ENCODE assay signal across 1 cellular context in genomic region chr19:4390017-4390861, GRCh38.
A peak's percentile ranks its signal among the peaks of the same experiment; 100 is the strongest.
TF ChIP-seq lines count a peak whose summit lies in the region.

No MANE protein-coding gene starts in this region.

TF ChIP-seq in HEK293, 187 proteins besides CTCF, POLR2A, EP300 and RAD21 (continued from another document and continues in another):
- TF ChIP-seq, protein P1, sequence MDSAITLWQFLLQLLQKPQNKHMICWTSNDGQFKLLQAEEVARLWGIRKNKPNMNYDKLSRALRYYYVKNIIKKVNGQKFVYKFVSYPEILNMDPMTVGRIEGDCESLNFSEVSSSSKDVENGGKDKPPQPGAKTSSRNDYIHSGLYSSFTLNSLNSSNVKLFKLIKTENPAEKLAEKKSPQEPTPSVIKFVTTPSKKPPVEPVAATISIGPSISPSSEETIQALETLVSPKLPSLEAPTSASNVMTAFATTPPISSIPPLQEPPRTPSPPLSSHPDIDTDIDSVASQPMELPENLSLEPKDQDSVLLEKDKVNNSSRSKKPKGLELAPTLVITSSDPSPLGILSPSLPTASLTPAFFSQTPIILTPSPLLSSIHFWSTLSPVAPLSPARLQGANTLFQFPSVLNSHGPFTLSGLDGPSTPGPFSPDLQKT (IDR thresholded peaks at IDR 0.05; ENCODE audit: borderline replicate concordance, low read depth, low read length) = no peak
- TF ChIP-seq ZNF830 (tag by site-specific recombination; IDR thresholded peaks at IDR 0.05; ENCODE audit: low read depth) (no peak), ZNF404 (tag by site-specific recombination; IDR thresholded peaks at IDR 0.05) (no peak), HOXC10 (CRISPR knock-in tag; IDR thresholded peaks at IDR 0.05) (no peak), ZNF10 (tag by site-specific recombination; IDR thresholded peaks at IDR 0.05) (no peak), ZNF112 (tag by site-specific recombination; IDR thresholded peaks at IDR 0.05) (no peak), ZNF121 (tag by site-specific recombination; IDR thresholded peaks at IDR 0.05) (no peak), ZNF266 (tag by site-specific recombination; IDR thresholded peaks at IDR 0.05; ENCODE audit: low read depth) (no peak), IKZF3 (tag by site-specific recombination; IDR thresholded peaks at IDR 0.05) (peak; percentile 49; the same call in 1 of the 2 replicates), ZNF548 (tag by site-specific recombination; IDR thresholded peaks at IDR 0.05) (no peak), GFI1B (tag by site-specific recombination; IDR thresholded peaks at IDR 0.05) (no peak), ZNF837 (tag by site-specific recombination; IDR thresholded peaks at IDR 0.05) (no peak), GLIS1 (tag by site-specific recombination; IDR thresholded peaks at IDR 0.05) (peak; percentile 26; the same call in 1 of the 2 replicates), ZNF138 (tag by site-specific recombination; IDR thresholded peaks at IDR 0.05; ENCODE audit: borderline replicate concordance) (no peak), KLF17 (tag by site-specific recombination; IDR thresholded peaks at IDR 0.05) (no peak), ZNF664 (tag by site-specific recombination; IDR thresholded peaks at IDR 0.05) (no peak), ZNF16 (tag by site-specific recombination; IDR thresholded peaks at IDR 0.05; ENCODE audit: low read depth) (no peak), ZNF560 (tag by site-specific recombination; IDR thresholded peaks at IDR 0.05; ENCODE audit: borderline replicate concordance) (no peak), ZFP37 (tag by site-specific recombination; IDR thresholded peaks at IDR 0.05) (no peak), MEIS1 (CRISPR knock-in tag; IDR thresholded peaks at IDR 0.05; ENCODE audit: borderline replicate concordance) (no peak), ZNF623 (tag by site-specific recombination; IDR thresholded peaks at IDR 0.05) (no peak), ZBTB10 (tag by site-specific recombination; IDR thresholded peaks at IDR 0.05) (no peak)
- TF ChIP-seq, protein P2, sequence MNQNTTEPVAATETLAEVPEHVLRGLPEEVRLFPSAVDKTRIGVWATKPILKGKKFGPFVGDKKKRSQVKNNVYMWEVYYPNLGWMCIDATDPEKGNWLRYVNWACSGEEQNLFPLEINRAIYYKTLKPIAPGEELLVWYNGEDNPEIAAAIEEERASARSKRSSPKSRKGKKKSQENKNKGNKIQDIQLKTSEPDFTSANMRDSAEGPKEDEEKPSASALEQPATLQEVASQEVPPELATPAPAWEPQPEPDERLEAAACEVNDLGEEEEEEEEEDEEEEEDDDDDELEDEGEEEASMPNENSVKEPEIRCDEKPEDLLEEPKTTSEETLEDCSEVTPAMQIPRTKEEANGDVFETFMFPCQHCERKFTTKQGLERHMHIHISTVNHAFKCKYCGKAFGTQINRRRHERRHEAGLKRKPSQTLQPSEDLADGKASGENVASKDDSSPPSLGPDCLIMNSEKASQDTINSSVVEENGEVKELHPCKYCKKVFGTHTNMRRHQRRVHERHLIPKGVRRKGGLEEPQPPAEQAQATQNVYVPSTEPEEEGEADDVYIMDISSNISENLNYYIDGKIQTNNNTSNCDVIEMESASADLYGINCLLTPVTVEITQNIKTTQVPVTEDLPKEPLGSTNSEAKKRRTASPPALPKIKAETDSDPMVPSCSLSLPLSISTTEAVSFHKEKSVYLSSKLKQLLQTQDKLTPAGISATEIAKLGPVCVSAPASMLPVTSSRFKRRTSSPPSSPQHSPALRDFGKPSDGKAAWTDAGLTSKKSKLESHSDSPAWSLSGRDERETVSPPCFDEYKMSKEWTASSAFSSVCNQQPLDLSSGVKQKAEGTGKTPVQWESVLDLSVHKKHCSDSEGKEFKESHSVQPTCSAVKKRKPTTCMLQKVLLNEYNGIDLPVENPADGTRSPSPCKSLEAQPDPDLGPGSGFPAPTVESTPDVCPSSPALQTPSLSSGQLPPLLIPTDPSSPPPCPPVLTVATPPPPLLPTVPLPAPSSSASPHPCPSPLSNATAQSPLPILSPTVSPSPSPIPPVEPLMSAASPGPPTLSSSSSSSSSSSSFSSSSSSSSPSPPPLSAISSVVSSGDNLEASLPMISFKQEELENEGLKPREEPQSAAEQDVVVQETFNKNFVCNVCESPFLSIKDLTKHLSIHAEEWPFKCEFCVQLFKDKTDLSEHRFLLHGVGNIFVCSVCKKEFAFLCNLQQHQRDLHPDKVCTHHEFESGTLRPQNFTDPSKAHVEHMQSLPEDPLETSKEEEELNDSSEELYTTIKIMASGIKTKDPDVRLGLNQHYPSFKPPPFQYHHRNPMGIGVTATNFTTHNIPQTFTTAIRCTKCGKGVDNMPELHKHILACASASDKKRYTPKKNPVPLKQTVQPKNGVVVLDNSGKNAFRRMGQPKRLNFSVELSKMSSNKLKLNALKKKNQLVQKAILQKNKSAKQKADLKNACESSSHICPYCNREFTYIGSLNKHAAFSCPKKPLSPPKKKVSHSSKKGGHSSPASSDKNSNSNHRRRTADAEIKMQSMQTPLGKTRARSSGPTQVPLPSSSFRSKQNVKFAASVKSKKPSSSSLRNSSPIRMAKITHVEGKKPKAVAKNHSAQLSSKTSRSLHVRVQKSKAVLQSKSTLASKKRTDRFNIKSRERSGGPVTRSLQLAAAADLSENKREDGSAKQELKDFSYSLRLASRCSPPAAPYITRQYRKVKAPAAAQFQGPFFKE (tag by site-specific recombination; IDR thresholded peaks at IDR 0.05; ENCODE audit: borderline replicate concordance) = no peak
- TF ChIP-seq, protein P3, sequence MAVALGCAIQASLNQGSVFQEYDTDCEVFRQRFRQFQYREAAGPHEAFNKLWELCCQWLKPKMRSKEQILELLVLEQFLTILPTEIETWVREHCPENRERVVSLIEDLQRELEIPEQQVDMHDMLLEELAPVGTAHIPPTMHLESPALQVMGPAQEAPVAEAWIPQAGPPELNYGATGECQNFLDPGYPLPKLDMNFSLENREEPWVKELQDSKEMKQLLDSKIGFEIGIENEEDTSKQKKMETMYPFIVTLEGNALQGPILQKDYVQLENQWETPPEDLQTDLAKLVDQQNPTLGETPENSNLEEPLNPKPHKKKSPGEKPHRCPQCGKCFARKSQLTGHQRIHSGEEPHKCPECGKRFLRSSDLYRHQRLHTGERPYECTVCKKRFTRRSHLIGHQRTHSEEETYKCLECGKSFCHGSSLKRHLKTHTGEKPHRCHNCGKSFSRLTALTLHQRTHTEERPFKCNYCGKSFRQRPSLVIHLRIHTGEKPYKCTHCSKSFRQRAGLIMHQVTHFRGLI (tag by site-specific recombination; IDR thresholded peaks at IDR 0.05) = no peak
- TF ChIP-seq, protein P4, sequence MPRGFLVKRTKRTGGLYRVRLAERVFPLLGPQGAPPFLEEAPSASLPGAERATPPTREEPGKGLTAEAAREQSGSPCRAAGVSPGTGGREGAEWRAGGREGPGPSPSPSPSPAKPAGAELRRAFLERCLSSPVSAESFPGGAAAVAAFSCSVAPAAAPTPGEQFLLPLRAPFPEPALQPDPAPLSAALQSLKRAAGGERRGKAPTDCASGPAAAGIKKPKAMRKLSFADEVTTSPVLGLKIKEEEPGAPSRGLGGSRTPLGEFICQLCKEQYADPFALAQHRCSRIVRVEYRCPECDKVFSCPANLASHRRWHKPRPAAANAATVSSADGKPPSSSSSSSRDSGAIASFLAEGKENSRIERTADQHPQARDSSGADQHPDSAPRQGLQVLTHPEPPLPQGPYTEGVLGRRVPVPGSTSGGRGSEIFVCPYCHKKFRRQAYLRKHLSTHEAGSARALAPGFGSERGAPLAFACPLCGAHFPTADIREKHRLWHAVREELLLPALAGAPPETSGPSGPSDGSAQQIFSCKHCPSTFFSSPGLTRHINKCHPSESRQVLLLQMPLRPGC (tag by site-specific recombination; IDR thresholded peaks at IDR 0.05) = peak; percentile 48; the same call in 1 of the 2 replicates
- TF ChIP-seq, protein P5, sequence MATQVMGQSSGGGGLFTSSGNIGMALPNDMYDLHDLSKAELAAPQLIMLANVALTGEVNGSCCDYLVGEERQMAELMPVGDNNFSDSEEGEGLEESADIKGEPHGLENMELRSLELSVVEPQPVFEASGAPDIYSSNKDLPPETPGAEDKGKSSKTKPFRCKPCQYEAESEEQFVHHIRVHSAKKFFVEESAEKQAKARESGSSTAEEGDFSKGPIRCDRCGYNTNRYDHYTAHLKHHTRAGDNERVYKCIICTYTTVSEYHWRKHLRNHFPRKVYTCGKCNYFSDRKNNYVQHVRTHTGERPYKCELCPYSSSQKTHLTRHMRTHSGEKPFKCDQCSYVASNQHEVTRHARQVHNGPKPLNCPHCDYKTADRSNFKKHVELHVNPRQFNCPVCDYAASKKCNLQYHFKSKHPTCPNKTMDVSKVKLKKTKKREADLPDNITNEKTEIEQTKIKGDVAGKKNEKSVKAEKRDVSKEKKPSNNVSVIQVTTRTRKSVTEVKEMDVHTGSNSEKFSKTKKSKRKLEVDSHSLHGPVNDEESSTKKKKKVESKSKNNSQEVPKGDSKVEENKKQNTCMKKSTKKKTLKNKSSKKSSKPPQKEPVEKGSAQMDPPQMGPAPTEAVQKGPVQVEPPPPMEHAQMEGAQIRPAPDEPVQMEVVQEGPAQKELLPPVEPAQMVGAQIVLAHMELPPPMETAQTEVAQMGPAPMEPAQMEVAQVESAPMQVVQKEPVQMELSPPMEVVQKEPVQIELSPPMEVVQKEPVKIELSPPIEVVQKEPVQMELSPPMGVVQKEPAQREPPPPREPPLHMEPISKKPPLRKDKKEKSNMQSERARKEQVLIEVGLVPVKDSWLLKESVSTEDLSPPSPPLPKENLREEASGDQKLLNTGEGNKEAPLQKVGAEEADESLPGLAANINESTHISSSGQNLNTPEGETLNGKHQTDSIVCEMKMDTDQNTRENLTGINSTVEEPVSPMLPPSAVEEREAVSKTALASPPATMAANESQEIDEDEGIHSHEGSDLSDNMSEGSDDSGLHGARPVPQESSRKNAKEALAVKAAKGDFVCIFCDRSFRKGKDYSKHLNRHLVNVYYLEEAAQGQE (tag by site-specific recombination; IDR thresholded peaks at IDR 0.05) = no peak
- TF ChIP-seq, protein P6, sequence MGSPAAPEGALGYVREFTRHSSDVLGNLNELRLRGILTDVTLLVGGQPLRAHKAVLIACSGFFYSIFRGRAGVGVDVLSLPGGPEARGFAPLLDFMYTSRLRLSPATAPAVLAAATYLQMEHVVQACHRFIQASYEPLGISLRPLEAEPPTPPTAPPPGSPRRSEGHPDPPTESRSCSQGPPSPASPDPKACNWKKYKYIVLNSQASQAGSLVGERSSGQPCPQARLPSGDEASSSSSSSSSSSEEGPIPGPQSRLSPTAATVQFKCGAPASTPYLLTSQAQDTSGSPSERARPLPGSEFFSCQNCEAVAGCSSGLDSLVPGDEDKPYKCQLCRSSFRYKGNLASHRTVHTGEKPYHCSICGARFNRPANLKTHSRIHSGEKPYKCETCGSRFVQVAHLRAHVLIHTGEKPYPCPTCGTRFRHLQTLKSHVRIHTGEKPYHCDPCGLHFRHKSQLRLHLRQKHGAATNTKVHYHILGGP (tag by site-specific recombination; IDR thresholded peaks at IDR 0.05) = peak; percentile 82
- TF ChIP-seq, protein P7, sequence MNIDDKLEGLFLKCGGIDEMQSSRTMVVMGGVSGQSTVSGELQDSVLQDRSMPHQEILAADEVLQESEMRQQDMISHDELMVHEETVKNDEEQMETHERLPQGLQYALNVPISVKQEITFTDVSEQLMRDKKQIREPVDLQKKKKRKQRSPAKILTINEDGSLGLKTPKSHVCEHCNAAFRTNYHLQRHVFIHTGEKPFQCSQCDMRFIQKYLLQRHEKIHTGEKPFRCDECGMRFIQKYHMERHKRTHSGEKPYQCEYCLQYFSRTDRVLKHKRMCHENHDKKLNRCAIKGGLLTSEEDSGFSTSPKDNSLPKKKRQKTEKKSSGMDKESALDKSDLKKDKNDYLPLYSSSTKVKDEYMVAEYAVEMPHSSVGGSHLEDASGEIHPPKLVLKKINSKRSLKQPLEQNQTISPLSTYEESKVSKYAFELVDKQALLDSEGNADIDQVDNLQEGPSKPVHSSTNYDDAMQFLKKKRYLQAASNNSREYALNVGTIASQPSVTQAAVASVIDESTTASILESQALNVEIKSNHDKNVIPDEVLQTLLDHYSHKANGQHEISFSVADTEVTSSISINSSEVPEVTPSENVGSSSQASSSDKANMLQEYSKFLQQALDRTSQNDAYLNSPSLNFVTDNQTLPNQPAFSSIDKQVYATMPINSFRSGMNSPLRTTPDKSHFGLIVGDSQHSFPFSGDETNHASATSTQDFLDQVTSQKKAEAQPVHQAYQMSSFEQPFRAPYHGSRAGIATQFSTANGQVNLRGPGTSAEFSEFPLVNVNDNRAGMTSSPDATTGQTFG (tag by site-specific recombination; IDR thresholded peaks at IDR 0.05; ENCODE audit: borderline replicate concordance) = no peak
- TF ChIP-seq, protein P8, sequence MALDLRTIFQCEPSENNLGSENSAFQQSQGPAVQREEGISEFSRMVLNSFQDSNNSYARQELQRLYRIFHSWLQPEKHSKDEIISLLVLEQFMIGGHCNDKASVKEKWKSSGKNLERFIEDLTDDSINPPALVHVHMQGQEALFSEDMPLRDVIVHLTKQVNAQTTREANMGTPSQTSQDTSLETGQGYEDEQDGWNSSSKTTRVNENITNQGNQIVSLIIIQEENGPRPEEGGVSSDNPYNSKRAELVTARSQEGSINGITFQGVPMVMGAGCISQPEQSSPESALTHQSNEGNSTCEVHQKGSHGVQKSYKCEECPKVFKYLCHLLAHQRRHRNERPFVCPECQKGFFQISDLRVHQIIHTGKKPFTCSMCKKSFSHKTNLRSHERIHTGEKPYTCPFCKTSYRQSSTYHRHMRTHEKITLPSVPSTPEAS (tag by site-specific recombination; IDR thresholded peaks at IDR 0.05) = no peak
